ENCODE assay signal across 9 cellular contexts in genomic region chr1:67647036-67647798, GRCh38. TPM values are rescaled to one million over a fixed set of nuclear protein-coding genes. Genes with fewer than 3 reads are reported as not detected.
DNase-seq lines count a peak whose midpoint lies in the region; ATAC-seq and TF ChIP-seq lines count a peak whose summit lies in the region.
"Had no signal": no experiment of that assay in that cellular context is flagged by ENCODE, and none has a peak within 500 bp of the region (broad histone marks: within the 10 kb centered on the region; RNA-seq: fewer than 3 reads in every experiment).

No MANE protein-coding gene starts in this region.

- no peak overlapping the region for H3K27ac Mint-ChIP-seq in natural killer cell

- no peaks in the 10 kb centered on the region for H3K9me3 Mint-ChIP-seq in natural killer cell

- H3K36me3 Mint-ChIP-seq in natural killer cell, result no peaks in the 10 kb centered on the region

- H3K4me1 Mint-ChIP-seq in natural killer cell, result no peaks in the 10 kb centered on the region

- peak; percentile 46 for ATAC-seq in left colon
- no peak for ATAC-seq in natural killer cell
- ATAC-seq in GM21737 (IDR thresholded peaks at IDR 0.05; ENCODE audit: unreplicated experiment), result no peak

- no peaks in the 10 kb centered on the region for H3K27me3 ChIP-seq in MG63
- no peaks in the 10 kb centered on the region for H3K27me3 ChIP-seq in ascending aorta
- no peaks in the 10 kb centered on the region for H3K27me3 ChIP-seq in effector memory CD4-positive, alpha-beta T cell (replicated peaks; ENCODE audit: control insufficient read depth, insufficient read depth, low read length, poor library complexity, severe bottlenecking)

- TF ChIP-seq CTCF in ascending aorta (IDR thresholded peaks at IDR 0.05) (no peak), natural killer cell (IDR thresholded peaks at IDR 0.05) (no peak), GM13976 (IDR thresholded peaks at IDR 0.05; ENCODE audit: borderline replicate concordance, control extremely low read depth, extremely low read depth, insufficient read depth, missing control alignments) (no peak)

- H3K36me3 ChIP-seq in MG63 (no peaks in the 10 kb centered on the region), ascending aorta (no peaks in the 10 kb centered on the region)
- H3K36me3 ChIP-seq in effector memory CD4-positive, alpha-beta T cell (ENCODE audit: control insufficient read depth, insufficient read depth, low read length), result no peaks in the 10 kb centered on the region

- H3K4me1 ChIP-seq in ascending aorta, result peaks cover 4 to 15% of the 10 kb centered on the region in 2 donors
- no peaks in the 10 kb centered on the region for H3K4me1 ChIP-seq in effector memory CD4-positive, alpha-beta T cell (ENCODE audit: control insufficient read depth, insufficient read depth, low read length, poor library complexity, severe bottlenecking)

- H3K4me3 ChIP-seq in MG63 (no peak overlapping the region), ascending aorta (no peak overlapping the region)
- no peak overlapping the region for H3K4me3 ChIP-seq in effector memory CD4-positive, alpha-beta T cell (ENCODE audit: insufficient read depth, low read depth, low read length, poor library complexity, severe bottlenecking)

- intact Hi-C loops in ascending aorta (cut with DNase I), result loop anchor here (2.0 kb wide), 1 partner anchor 36 kb away; no protein-coding TSS in a partner anchor
- intact Hi-C loops in left colon (cut with DNase I, micrococcal nuclease), result no loop called here
- intact Hi-C loops in natural killer cell (cut with micrococcal nuclease), result no loop called here

- no peak overlapping the region for H3K4me3 Mint-ChIP-seq in natural killer cell

- in situ Hi-C loops in GM13976 (cut with MboI; ENCODE audit: low sequenced_read_pairs, unreplicated experiment), result no loop called here

- peak overlapping the region; percentile 45 to 67 for H3K27ac ChIP-seq in ascending aorta
- H3K27ac ChIP-seq in effector memory CD4-positive, alpha-beta T cell (ENCODE audit: insufficient read depth, low read length, poor library complexity, severe bottlenecking), result no peak overlapping the region

- H3K27me3 Mint-ChIP-seq in natural killer cell (ENCODE audit: low read depth in 2 of 2), result peaks cover 0 to 2% of the 10 kb centered on the region in 2 donors

- H3K9me3 ChIP-seq in MG63 (no peaks in the 10 kb centered on the region), ascending aorta (no peaks in the 10 kb centered on the region)
- H3K9me3 ChIP-seq in effector memory CD4-positive, alpha-beta T cell (ENCODE audit: control insufficient read depth, low read length), result no peaks in the 10 kb centered on the region

- DNase-seq in A172 (ENCODE audit: low spot score) (peak; percentile 81), MG63 (peak; percentile 48), ascending aorta (ENCODE audit: low spot score in 2 of 2) (no peak), left colon (no peak), natural killer cell (no peak), GM13976 (ENCODE audit: low spot score) (no peak)
- DNase-seq in effector memory CD4-positive, alpha-beta T cell, result no peak
- DNase-seq: stimulated activated CD4-positive, alpha-beta T cell treated with anti-CD3 and anti-CD28 coated beads, Interleukin-15, amount 100 ng/mL, for 24 hours had no signal

RNA-seq across cellular contexts. Expression of gene GADD45A, which starts 37.8 kb away (rescaled TPM):
- 88.8 and 121 TPM in 2 replicates for total RNA-seq in A172 (2014; rRNA removed; shearing (Covaris generic))
- total RNA-seq in MG63 (2014; rRNA removed; shearing (Covaris generic); ENCODE audit: low replicate concordance), result 16.5 and 20.5 TPM in 2 replicates
- 111 TPM for total RNA-seq in ascending aorta
- 10 to 100 TPM; 43.4 to 49.7 TPM for total RNA-seq in left colon
- total RNA-seq in natural killer cell, result 10 to 100 TPM; 21.8 to 30.3 (median 26.6) TPM

Comparison
In these comparisons a context has a peak if more than half of its experiments do, and no peak if none do; other contexts are left out.
1. DNase-seq: peak in A172 (single experiment) and MG63 (single experiment); none in ascending aorta (0 of 2), left colon (0 of 2), natural killer cell (single experiment), GM13976 (single experiment) and effector memory CD4-positive, alpha-beta T cell (0 of 3).